25 cellular contexts compared by ENCODE assay signal in genomic region chr19:5306531-5306930, GRCh38. TPM values are rescaled to one million over a fixed set of nuclear protein-coding genes. Genes with fewer than 3 reads are reported as not detected.
DNase-seq lines count a peak whose midpoint lies in the region; ATAC-seq and TF ChIP-seq lines count a peak whose summit lies in the region.
"Had no signal": no experiment of that assay in that cellular context is flagged by ENCODE, and none has a peak within 500 bp of the region (broad histone marks: within the 10 kb centered on the region; RNA-seq: fewer than 3 reads in every experiment).

No MANE protein-coding gene starts in this region.

- no peak overlapping the region for H4K5ac ChIP-seq in IMR-90 (ENCODE audit: low read depth, low read length)

- DNase-seq in mammary epithelial cell (peak; percentile 20), breast epithelium (ENCODE audit: low spot score in 2 of 2) (no peak), IMR-90 (no peak), nephron progenitor cell (peak; percentile 41), NCI-H1436 treated with DMSO at 0.1 percent for 48 hours (lab: John Stamatoyannopoulos, UW) (no peak)
- DNase-seq in activated naive CD4-positive, alpha-beta T cell treated with anti-CD3 and anti-CD28 coated beads for 36 hours = no peak
- DNase-seq: AML-193; CD4-positive, alpha-beta T cell; COR-L47; KBM-7; MV-4-11; NCI-H1105; NCI-H146; NCI-H1930; NCI-H2107; NCI-H446 treated with DMSO at 0.1 percent for 48 hours; NCI-H526; PC-9 had no signal

- dilution Hi-C loops in mammary epithelial cell (cut with HindIII; ENCODE audit: low sequenced_read_pairs) (loop anchor here (5.0 to 10.0 kb wide), 2 partner anchors 34 to 262 kb away; no protein-coding TSS in a partner anchor), IMR-90 (cut with HindIII; ENCODE audit: low sequenced_read_pairs, unreplicated experiment) (no loop called here)

- no peak overlapping the region for H3K18ac ChIP-seq in IMR-90 (ENCODE audit: low read depth, low read length)

- no peaks in the 10 kb centered on the region for H3K27me3 ChIP-seq in mammary epithelial cell (ENCODE audit: insufficient read depth, low read length)
- H3K27me3 ChIP-seq in breast epithelium = no peaks in the 10 kb centered on the region
- no peaks in the 10 kb centered on the region for H3K27me3 ChIP-seq in IMR-90 (ENCODE audit: control insufficient read depth, insufficient read depth, low read length)
- H3K27me3 ChIP-seq: BLaER1 treated with 17β-estradiol and CSF1 and Interleukin-3, amounts not matched to agents 10 nM and 100 nM; SJSA1 had no signal

- peak overlapping the region; percentile 36 for H2AFZ ChIP-seq in mammary epithelial cell (ENCODE audit: low read depth, low read length)
- H2AFZ ChIP-seq in IMR-90 (replicated peaks; ENCODE audit: low read length, poor library complexity) = peak overlapping the region; percentile 33
- H2AFZ ChIP-seq: PC-9 had no signal

- no peaks in the 10 kb centered on the region for H3K79me2 ChIP-seq in mammary epithelial cell (ENCODE audit: insufficient read depth, low read length)

- H4K91ac ChIP-seq in IMR-90 (ENCODE audit: insufficient read depth, low read depth, low read length) = no peak overlapping the region

- TF ChIP-seq CTCF in mammary epithelial cell (conservative IDR thresholded peaks at IDR 0.05 in 1 of 2, IDR thresholded peaks at IDR 0.05 in 1 of 2; ENCODE audit: extremely low read depth in 1 of 2, insufficient read depth in 1 of 2, low read depth in 1 of 2, low read length in 2 of 2) = no peak
- no peak for TF ChIP-seq CTCF in breast epithelium (IDR thresholded peaks at IDR 0.05)
- no peak for TF ChIP-seq CTCF in IMR-90 (conservative IDR thresholded peaks at IDR 0.05; ENCODE audit: low read depth, low read length)
- TF ChIP-seq CTCF in brain (conservative IDR thresholded peaks at IDR 0.05) = no peak
- no peak for TF ChIP-seq CTCF in nephron progenitor cell (IDR thresholded peaks at IDR 0.05)

- no peak overlapping the region for H2BK120ac ChIP-seq in IMR-90 (ENCODE audit: low read depth, low read length)

- H3K9me3 Mint-ChIP-seq in brain (peaks cover 0 to 3% (median 0%) of the 10 kb centered on the region in 5 experiments), nephron progenitor cell (no peaks in the 10 kb centered on the region)
- H3K9me3 Mint-ChIP-seq in activated naive CD4-positive, alpha-beta T cell treated with anti-CD3 and anti-CD28 coated beads for 36 hours = no peaks in the 10 kb centered on the region
- H3K9me3 Mint-ChIP-seq: CD4-positive, alpha-beta T cell had no signal

- no peaks in the 10 kb centered on the region for H3K27me3 Mint-ChIP-seq in brain
- peaks cover 13% of the 10 kb centered on the region for H3K27me3 Mint-ChIP-seq in nephron progenitor cell (ENCODE audit: low read depth, poor library complexity)
- peaks cover 2% of the 10 kb centered on the region for H3K27me3 Mint-ChIP-seq in activated naive CD4-positive, alpha-beta T cell treated with anti-CD3 and anti-CD28 coated beads for 36 hours (ENCODE audit: low read depth)

- H3K4me3 ChIP-seq in mammary epithelial cell (replicated peaks in 1 of 3; ENCODE audit: insufficient read depth in 1 of 3, low read depth in 2 of 3, low read length in 3 of 3) = no peak overlapping the region
- no peak overlapping the region for H3K4me3 ChIP-seq in breast epithelium
- no peak overlapping the region for H3K4me3 ChIP-seq in IMR-90 (ENCODE audit: insufficient read depth, low read depth, low read length)
- H3K4me3 ChIP-seq: BLaER1 treated with 17β-estradiol and CSF1 and Interleukin-3, amounts not matched to agents 10 nM and 100 nM; GM12878; PC-9; SJSA1 had no signal

- CTCF ChIA-PET in mammary epithelial cell (lab: Charles Lee; ENCODE audit: low non-redundant PET) = no interaction called here
- CTCF ChIA-PET in IMR-90 (lab: Yijun Ruan, JAX) = no interaction called here
- CTCF ChIA-PET in activated naive CD4-positive, alpha-beta T cell treated with anti-CD3 and anti-CD28 coated beads for 36 hours (lab: Charles Lee) = no interaction called here

- WGBS in mammary epithelial cell (ENCODE audit: low coverage, missing lambda C conversion rate) = 22% methylated on average over 10 of the region's 10 CpGs
- WGBS in IMR-90 (ENCODE audit: extremely low coverage in 2 of 2, insufficient read length in 1 of 2), 2 experiments = no CpG with 5 or more reads among the region's 10 CpGs

- no peak overlapping the region for H3K9ac ChIP-seq in mammary epithelial cell (ENCODE audit: insufficient read depth, low read length)
- no peak overlapping the region for H3K9ac ChIP-seq in IMR-90 (ENCODE audit: low read depth, low read length)
- H3K9ac ChIP-seq: BLaER1 treated with 17β-estradiol and CSF1 and Interleukin-3, amounts not matched to agents 10 nM and 100 nM had no signal

- H3K27ac Mint-ChIP-seq in brain (peak overlapping the region in 4 of 5 experiments; percentile 57 to 82 (median 70)), nephron progenitor cell (peak overlapping the region; percentile 87)
- H3K27ac Mint-ChIP-seq in activated naive CD4-positive, alpha-beta T cell treated with anti-CD3 and anti-CD28 coated beads for 36 hours = no peak overlapping the region
- H3K27ac Mint-ChIP-seq: CD4-positive, alpha-beta T cell had no signal

- H3K79me1 ChIP-seq in IMR-90 (ENCODE audit: low read depth in 1 of 2, low read length in 2 of 2) = no peaks in the 10 kb centered on the region

- no peak overlapping the region for H3K4me3 Mint-ChIP-seq in brain
- peak overlapping the region; percentile 29 for H3K4me3 Mint-ChIP-seq in nephron progenitor cell
- H3K4me3 Mint-ChIP-seq in activated naive CD4-positive, alpha-beta T cell treated with anti-CD3 and anti-CD28 coated beads for 36 hours = no peak overlapping the region
- H3K4me3 Mint-ChIP-seq: CD4-positive, alpha-beta T cell had no signal

- no peak overlapping the region for H2BK5ac ChIP-seq in IMR-90 (ENCODE audit: low read depth, low read length, poor library complexity, severe bottlenecking)

- H3K9me1 ChIP-seq in IMR-90 (ENCODE audit: insufficient read depth, low read length) = no peaks in the 10 kb centered on the region

- H3K36me3 Mint-ChIP-seq in brain (peaks cover 42% of the 10 kb centered on the region), nephron progenitor cell (ENCODE audit: low read depth) (peaks cover 11% of the 10 kb centered on the region)
- no peaks in the 10 kb centered on the region for H3K36me3 Mint-ChIP-seq in activated naive CD4-positive, alpha-beta T cell treated with anti-CD3 and anti-CD28 coated beads for 36 hours (ENCODE audit: low read depth)

- H3K23ac ChIP-seq in IMR-90 (ENCODE audit: low read depth, low read length) = no peak overlapping the region

- POLR2A ChIA-PET in IMR-90 (lab: Charles Lee; ENCODE audit: unreplicated experiment) = no interaction called here

- no peak overlapping the region for H2AK9ac ChIP-seq in IMR-90 (replicated peaks; ENCODE audit: low read depth, low read length, poor library complexity)

- TF ChIP-seq POLR2A in breast epithelium (IDR thresholded peaks at IDR 0.05) (no peak), IMR-90 (IDR thresholded peaks at IDR 0.05; ENCODE audit: low read depth, low read length) (no peak)

- peaks cover 15% of the 10 kb centered on the region for H3K4me1 ChIP-seq in mammary epithelial cell (ENCODE audit: insufficient read depth, low read length)
- no peaks in the 10 kb centered on the region for H3K4me1 ChIP-seq in breast epithelium
- H3K4me1 ChIP-seq in IMR-90 (ENCODE audit: control insufficient read depth, insufficient read depth, low read length) = peaks cover 6% of the 10 kb centered on the region
- H3K4me1 ChIP-seq: BLaER1 treated with 17β-estradiol and CSF1 and Interleukin-3, amounts not matched to agents 10 nM and 100 nM; SJSA1 had no signal

- no TSS peak for BruUV-seq in mammary epithelial cell (replicated peaks; lab: Mats Ljungman, UMichigan)
- BruUV-seq in IMR-90 (replicated peaks; lab: Mats Ljungman, UMichigan) = no TSS peak

- H2BK15ac ChIP-seq in IMR-90 (ENCODE audit: low read depth, low read length) = no peak overlapping the region

- no peak overlapping the region for H2AK5ac ChIP-seq in IMR-90 (ENCODE audit: low read depth, low read length)

- H4K8ac ChIP-seq in IMR-90 (ENCODE audit: low read depth in 2 of 2, low read length in 2 of 2) = no peak overlapping the region

- H3K27ac ChIP-seq in mammary epithelial cell (ENCODE audit: insufficient read depth, low read depth, low read length) = no peak overlapping the region
- peak overlapping the region in 1 of 2 donors; percentile 12 for H3K27ac ChIP-seq in breast epithelium
- H3K27ac ChIP-seq in IMR-90 (ENCODE audit: insufficient read depth, low read length) = no peak overlapping the region
- H3K27ac ChIP-seq: BLaER1 treated with 17β-estradiol and CSF1 and Interleukin-3, amounts not matched to agents 10 nM and 100 nM; PC-9; SJSA1 had no signal

- H3K9me3 ChIP-seq in mammary epithelial cell (replicated peaks; ENCODE audit: insufficient read depth, low read length) = no peaks in the 10 kb centered on the region
- H3K9me3 ChIP-seq in breast epithelium = no peaks in the 10 kb centered on the region
- H3K9me3 ChIP-seq in IMR-90 (ENCODE audit: control insufficient read depth, insufficient read depth, low read length) = no peaks in the 10 kb centered on the region
- H3K9me3 ChIP-seq: BLaER1 treated with 17β-estradiol and CSF1 and Interleukin-3, amounts not matched to agents 10 nM and 100 nM; SJSA1 had no signal

- H3K36me3 ChIP-seq in mammary epithelial cell (ENCODE audit: insufficient read depth, low read length) = no peaks in the 10 kb centered on the region
- no peaks in the 10 kb centered on the region for H3K36me3 ChIP-seq in breast epithelium
- no peaks in the 10 kb centered on the region for H3K36me3 ChIP-seq in IMR-90 (ENCODE audit: control insufficient read depth, insufficient read depth, low read length)
- H3K36me3 ChIP-seq: BLaER1 treated with 17β-estradiol and CSF1 and Interleukin-3, amounts not matched to agents 10 nM and 100 nM had no signal

- in situ Hi-C loops in mammary epithelial cell (cut with MboI; ENCODE audit: low sequenced_read_pairs in 2 of 2) (no loop called here), IMR-90 (cut with MboI; ENCODE audit: low sequenced_read_pairs) (no loop called here)

- H3K4me1 Mint-ChIP-seq in brain = peaks cover 51% of the 10 kb centered on the region
- H3K4me1 Mint-ChIP-seq in nephron progenitor cell = peaks cover 30% of the 10 kb centered on the region
- H3K4me1 Mint-ChIP-seq in activated naive CD4-positive, alpha-beta T cell treated with anti-CD3 and anti-CD28 coated beads for 36 hours (ENCODE audit: low read depth) = no peaks in the 10 kb centered on the region

- no peak overlapping the region for H3K4ac ChIP-seq in IMR-90 (ENCODE audit: low read depth, low read length)

- ATAC-seq in IMR-90 (ENCODE audit: low read depth) (no peak), HG02970 (IDR thresholded peaks at IDR 0.05; ENCODE audit: low FRiP score, unreplicated experiment) (no peak)
- ATAC-seq: GM12878, HepG2, Right ventricle myocardium inferior had no signal

- TF ChIP-seq RAD21 in IMR-90 (IDR thresholded peaks at IDR 0.05; ENCODE audit: low read length) = no peak

- no peak overlapping the region for H3K14ac ChIP-seq in IMR-90 (replicated peaks; ENCODE audit: low read depth, low read length)

- intact Hi-C loops in mammary epithelial cell (cut with micrococcal nuclease) = no loop called here
- intact Hi-C loops in breast epithelium (cut with DNase I; ENCODE audit: low total_unique reads) = no loop called here
- intact Hi-C loops in IMR-90 (cut with micrococcal nuclease) = no loop called here
- intact Hi-C loops in activated naive CD4-positive, alpha-beta T cell treated with anti-CD3 and anti-CD28 coated beads for 36 hours (cut with micrococcal nuclease) = no loop called here

- H2BK20ac ChIP-seq in IMR-90 (ENCODE audit: low read depth, low read length) = no peak overlapping the region

- H3K56ac ChIP-seq in IMR-90 (ENCODE audit: extremely low read depth, insufficient read depth, low read length) = no peak overlapping the region

- peak overlapping the region; percentile 2 for H3K4me2 ChIP-seq in mammary epithelial cell (ENCODE audit: insufficient read depth, low read depth, low read length)
- H3K4me2 ChIP-seq in IMR-90 (ENCODE audit: low read depth, low read length) = no peak overlapping the region
- H3K4me2 ChIP-seq: BLaER1 treated with 17β-estradiol and CSF1 and Interleukin-3, amounts not matched to agents 10 nM and 100 nM; PC-9 had no signal

- H4K20me1 ChIP-seq in mammary epithelial cell (ENCODE audit: insufficient read depth, low read length) (no peaks in the 10 kb centered on the region), IMR-90 (ENCODE audit: insufficient read depth, low read length) (peaks cover 24% of the 10 kb centered on the region)

RNA-seq across cellular contexts. Expression of gene PTPRS, which starts 34.1 kb away (rescaled TPM):
- total RNA-seq in mammary epithelial cell (10 to 100 TPM; 32.2 to 93.4 TPM), breast epithelium (100 to 1,000 TPM; 111 to 603 (median 114) TPM), IMR-90 (2012; rRNA removed) (40.1 and 43.3 TPM in 2 replicates)
- polyA plus RNA-seq in mammary epithelial cell (8.0 TPM), IMR-90 (2012; rRNA removed) (51.9 and 56.5 TPM in 2 replicates), brain (ENCODE audit: insufficient read depth, low read depth, low replicate concordance) (52.5 TPM)
- polyA minus RNA-seq in mammary epithelial cell = 22.9 TPM
- 38.6 and 74.6 TPM in 2 replicates for polyA plus RNA-seq in IMR-90 (2012; cell fraction: cytosol; rRNA removed)
- polyA plus RNA-seq in IMR-90 (2012; cell fraction: nucleus; rRNA removed; ENCODE audit: low replicate concordance) = 97.2 and 218 TPM in 2 replicates
- 1 to 10 TPM; 1.3 to 1.4 TPM for total RNA-seq in activated naive CD4-positive, alpha-beta T cell treated with anti-CD3 and anti-CD28 coated beads for 36 hours

Comparison
In these comparisons a context has a peak if more than half of its experiments do, and no peak if none do; other contexts are left out.
1. DNase-seq: peak in mammary epithelial cell (single experiment) and nephron progenitor cell (single experiment); none in breast epithelium (0 of 2), IMR-90 (single experiment), activated naive CD4-positive, alpha-beta T cell treated with anti-CD3 and anti-CD28 coated beads for 36 hours (single experiment) and NCI-H1436 treated with DMSO at 0.1 percent for 48 hours (single experiment).
2. RNA of gene PTPRS, which starts 34.1 kb away (total RNA-seq): 111 to 603 TPM in breast epithelium, 32.2 to 93.4 TPM in mammary epithelial cell and 40.1 to 43.3 TPM in IMR-90; 1.3 to 1.4 TPM in activated naive CD4-positive, alpha-beta T cell treated with anti-CD3 and anti-CD28 coated beads for 36 hours; every median in the first group is over 10 times any median in the second.